In the genomic region with DNA sequence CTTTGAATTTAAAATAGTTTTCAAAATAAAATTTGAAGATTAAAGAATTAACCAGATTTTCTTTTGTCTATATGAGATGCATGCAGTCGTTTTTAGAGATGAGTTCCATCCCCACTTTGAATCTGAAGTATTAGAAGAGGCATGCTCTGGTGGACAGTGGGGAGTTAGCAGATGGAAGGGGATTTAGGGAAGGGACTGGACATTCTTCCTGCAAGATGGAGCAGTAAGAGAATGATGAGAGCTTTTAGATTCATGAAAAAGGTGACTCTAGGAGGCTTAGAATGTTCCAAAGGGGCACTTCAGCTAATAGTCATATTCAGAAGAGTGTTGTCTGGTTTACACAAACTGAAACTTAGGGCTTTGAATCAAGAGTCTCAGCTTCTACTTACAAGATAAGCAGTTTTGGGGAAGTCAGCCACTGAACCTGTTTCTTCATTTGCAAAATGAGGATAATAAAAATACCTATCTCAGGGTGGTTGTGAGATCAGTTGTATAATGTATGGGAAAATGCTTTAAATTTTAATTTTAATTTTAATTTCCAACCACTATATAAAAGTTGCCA, we compare ENCODE assay signal across 11 cellular contexts. TPM values are rescaled to one million over a fixed set of nuclear protein-coding genes. Genes with fewer than 3 reads are reported as not detected.
DNase-seq lines count a peak whose midpoint lies in the region; ATAC-seq, FAIRE-seq and TF ChIP-seq lines count a peak whose summit lies in the region.
"Had no signal": no experiment of that assay in that cellular context is flagged by ENCODE, and none has a peak within 500 bp of the region (broad histone marks: within the 10 kb centered on the region; RNA-seq: fewer than 3 reads in every experiment).

No MANE protein-coding gene starts in this region.

- 71% methylated on average over 1 of the region's 1 CpG for WGBS in HepG2 (ENCODE audit: low lambda C conversion rate)
- 26% methylated on average over 1 of the region's 1 CpG for WGBS in right lobe of liver (ENCODE audit: insufficient coverage, low coverage, low lambda C conversion rate, missing lambda C conversion rate)
- WGBS in thyroid gland, 2 donors: 19 to 22% methylated on average over 1 of the region's 1 CpG
- 43 to 50% methylated on average over 1 of the region's 1 CpG for WGBS in aorta, 2 donors

- H4K20me1 ChIP-seq in HepG2 (ENCODE audit: insufficient read depth, low read length): peaks cover 39% of the 10 kb centered on the region

- H3K36me3 Mint-ChIP-seq in chondrocyte (ENCODE audit: low read depth): peaks cover 2% of the 10 kb centered on the region

- in situ Hi-C loops in HepG2 (cut with HindIII; ENCODE audit: extremely low pct_ligation_motif_present, low pct_unique_long_range_greater_than_20kb): no loop called here

- peaks cover 81% of the 10 kb centered on the region for H3K79me2 ChIP-seq in HepG2 (ENCODE audit: insufficient read depth, low read length)

- ATAC-seq in HepG2 (no peak), right lobe of liver (no peak), aorta (ENCODE audit: low FRiP score) (no peak), GM18907 (IDR thresholded peaks at IDR 0.05; ENCODE audit: unreplicated experiment) (no peak)

- no peak overlapping the region for H2AFZ ChIP-seq in HepG2 (ENCODE audit: low read length)

- no peak overlapping the region for H3K4me3 Mint-ChIP-seq in chondrocyte (ENCODE audit: unreplicated experiment)

- TF ChIP-seq CTCF in HepG2 (CRISPR knock-in tag; IDR thresholded peaks at IDR 0.05) (no peak), right lobe of liver (IDR thresholded peaks at IDR 0.05) (no peak), chondrocyte (IDR thresholded peaks at IDR 0.05) (no peak), thyroid gland (IDR thresholded peaks at IDR 0.05) (no peak)

- POLR2A ChIA-PET in HepG2 (lab: Yijun Ruan, JAX): interaction anchor here (1.7 kb wide), 1 partner anchor 120 kb away, joined by 4 read pairs; no protein-coding TSS in a partner anchor

- no peak overlapping the region for H3K27ac ChIP-seq in HepG2 (ENCODE audit: extremely low read length, insufficient read depth, low read length)
- no peak overlapping the region for H3K27ac ChIP-seq in right lobe of liver
- peak overlapping the region in 2 of 3 donors; percentile 25 to 100 for H3K27ac ChIP-seq in thyroid gland
- no peak overlapping the region for H3K27ac ChIP-seq in aorta (ENCODE audit: low read depth in 1 of 2, low read length in 2 of 2)

- H3K4me3 ChIP-seq in HepG2 (replicated peaks in 1 of 3; ENCODE audit: insufficient read depth in 1 of 3, low read depth in 2 of 3, low read length in 3 of 3): no peak overlapping the region
- H3K4me3 ChIP-seq in right lobe of liver: no peak overlapping the region
- no peak overlapping the region for H3K4me3 ChIP-seq in thyroid gland (replicated peaks in 1 of 3)
- H3K4me3 ChIP-seq in aorta (ENCODE audit: low read length in 2 of 2): no peak overlapping the region

- H3K27me3 ChIP-seq in HepG2 (ENCODE audit: control insufficient read depth in 1 of 2, insufficient read depth in 2 of 2, low read length in 2 of 2) (no peaks in the 10 kb centered on the region; a peak in 1 of 5 replicates), right lobe of liver (no peaks in the 10 kb centered on the region), thyroid gland (no peaks in the 10 kb centered on the region), aorta (ENCODE audit: control insufficient read depth in 1 of 2, insufficient read depth in 2 of 2, low read length in 1 of 2) (no peaks in the 10 kb centered on the region)

- H3K9me3 ChIP-seq in HepG2 (ENCODE audit: low read length) (no peaks in the 10 kb centered on the region), right lobe of liver (no peaks in the 10 kb centered on the region), thyroid gland (no peaks in the 10 kb centered on the region), aorta (ENCODE audit: control insufficient read depth, low read length) (no peaks in the 10 kb centered on the region)

- TF ChIP-seq RAD21 in HepG2 (CRISPR knock-in tag; IDR thresholded peaks at IDR 0.05): no peak

- H3K4me2 ChIP-seq in HepG2 (ENCODE audit: low read depth, low read length): peak overlapping the region; percentile 56; the same call in 1 of the 2 replicates

- TF ChIP-seq POLR2A in HepG2 (IDR thresholded peaks at IDR 0.05; ENCODE audit: insufficient read depth in 1 of 2, low read depth in 2 of 2, low read length in 2 of 2) (no peak), right lobe of liver (IDR thresholded peaks at IDR 0.05) (no peak), thyroid gland (IDR thresholded peaks at IDR 0.05) (no peak)

- no peak for FAIRE-seq in HepG2 (lab: Jason Lieb, UNC)

- H3K27ac Mint-ChIP-seq in chondrocyte (ENCODE audit: unreplicated experiment): peak overlapping the region; percentile 62

- peaks cover 73% of the 10 kb centered on the region for H3K4me1 Mint-ChIP-seq in chondrocyte (ENCODE audit: low read depth)

- CTCF ChIA-PET in HepG2 (lab: Yijun Ruan, JAX; ENCODE audit: low intra/inter-chr PET ratio, low total read pairs): no interaction called here

- intact Hi-C loops in HepG2 (cut with micrococcal nuclease; ENCODE audit: unreplicated experiment) (no loop called here), right lobe of liver (cut with DNase I) (no loop called here), thyroid gland (cut with DNase I) (no loop called here), aorta (cut with DNase I) (loop anchor here (5.0 kb wide), 2 partner anchors 34 to 129 kb away; a partner anchor contains a TSS)

- H3K4me1 ChIP-seq in HepG2 (ENCODE audit: insufficient read depth, low read length) (peaks cover 60% of the 10 kb centered on the region), right lobe of liver (peaks cover 0 to 31% (median 2%) of the 10 kb centered on the region in 4 donors), thyroid gland (peaks cover 48 to 63% of the 10 kb centered on the region in 2 donors), aorta (ENCODE audit: control insufficient read depth in 1 of 2, insufficient read depth in 2 of 2, low read length in 2 of 2) (peaks cover 2 to 4% of the 10 kb centered on the region in 2 donors)

- no peak for DNase-seq in HepG2 (ENCODE audit: low spot score)
- DNase-seq in right lobe of liver: no peak
- DNase-seq in NOMO-1 treated with DMSO at 0.1 percent for 48 hours (lab: John Stamatoyannopoulos, UW; ENCODE audit: unreplicated experiment): peak; percentile 36
- no peak for DNase-seq in chondrocyte (ENCODE audit: low spot score)
- DNase-seq in thyroid gland: no peak
- DNase-seq in NCI-H1694 treated with DMSO at 0.1 percent for 48 hours (lab: John Stamatoyannopoulos, UW): no peak
- DNase-seq in aorta: no peak
- DNase-seq: Calu3, foreskin fibroblast, NCI-H187 had no signal

- no peaks in the 10 kb centered on the region for H3K27me3 Mint-ChIP-seq in chondrocyte (ENCODE audit: low read depth)

- no peak overlapping the region for H3K9ac ChIP-seq in HepG2 (ENCODE audit: insufficient read depth, low read depth, low read length)

- H3K9me3 Mint-ChIP-seq in chondrocyte (ENCODE audit: low read depth): no peaks in the 10 kb centered on the region

- TF ChIP-seq EP300 in HepG2 (IDR thresholded peaks at IDR 0.05; ENCODE audit: low read depth in 2 of 2, low read length in 2 of 2) (no peak), HepG2 (CRISPR knock-in tag; IDR thresholded peaks at IDR 0.05; ENCODE audit: borderline replicate concordance) (no peak)

- BruUV-seq in HepG2 (replicated peaks; lab: Mats Ljungman, UMichigan): no TSS peak

- H3K36me3 ChIP-seq in HepG2 (replicated peaks in 1 of 2; ENCODE audit: control insufficient read depth in 1 of 2, insufficient read depth in 2 of 2, low read length in 2 of 2) (no peaks in the 10 kb centered on the region; a peak in 1 of 5 replicates), right lobe of liver (no peaks in the 10 kb centered on the region), thyroid gland (no peaks in the 10 kb centered on the region), aorta (ENCODE audit: control insufficient read depth in 1 of 2, insufficient read depth in 2 of 2, low read length in 1 of 2) (no peaks in the 10 kb centered on the region)

RNA-seq across cellular contexts. Expression of a gene that starts 3.7 kb away (rescaled TPM):
- total RNA-seq in HepG2 (2016; rRNA removed; fragmentation: Illumina TruSeq; extraction: Trizol) (22.6 and 27.7 TPM in 2 replicates), right lobe of liver (10 to 100 TPM; 10.6 to 16.8 (median 14.9) TPM), chondrocyte (48.5 to 49.9 TPM (median 49.3 TPM) in 3 replicates), thyroid gland (10 to 100 TPM; 44.5 to 72.0 (median 55.9) TPM), aorta (10 to 100 TPM; 33.8 to 63.8 TPM)
- total RNA-seq in HepG2 (2016; cell fraction: cytosol; rRNA removed; fragmentation: Illumina TruSeq; extraction: Trizol; ENCODE audit: low read depth): 4.0 and 4.8 TPM in 2 replicates
- 22.2 and 25.8 TPM in 2 replicates for total RNA-seq in HepG2 (2016; cell fraction: insoluble cytoplasmic fraction; rRNA removed; fragmentation: Illumina TruSeq; extraction: Trizol)
- 13.8 and 17.4 TPM in 2 replicates for total RNA-seq in HepG2 (2016; cell fraction: membrane; rRNA removed; fragmentation: Illumina TruSeq; extraction: Trizol)
- 23.2 and 24.3 TPM in 2 replicates for total RNA-seq in HepG2 (2016; cell fraction: nucleus; rRNA removed; fragmentation: Illumina TruSeq; extraction: Trizol)
- polyA plus RNA-seq in HepG2 (2011; rRNA removed) (17.4 and 18.8 TPM in 2 replicates), aorta (10 to 100 TPM; 14.0 to 20.9 TPM)
- polyA plus RNA-seq in HepG2 (2011; cell fraction: cytosol; rRNA removed): 5.2 and 7.9 TPM in 2 replicates
- polyA plus RNA-seq in HepG2 (2011; cell fraction: nucleus; rRNA removed): 18.2 and 21.1 TPM in 2 replicates
- polyA plus RNA-seq in HepG2 (2012): 13.1 and 13.2 TPM in 2 replicates
- polyA plus RNA-seq in HepG2 (2016; cell fraction: cytosol; fragmentation: Illumina TruSeq; extraction: Trizol; ENCODE audit: low read depth): 1.8 and 2.7 TPM in 2 replicates
- 17.4 and 17.9 TPM in 2 replicates for polyA plus RNA-seq in HepG2 (2016; cell fraction: insoluble cytoplasmic fraction; fragmentation: Illumina TruSeq; extraction: Trizol; ENCODE audit: low read depth)
- 4.9 and 6.5 TPM in 2 replicates for polyA plus RNA-seq in HepG2 (2016; cell fraction: membrane; fragmentation: Illumina TruSeq; extraction: Trizol; ENCODE audit: low read depth)
- polyA plus RNA-seq in HepG2 (2016; cell fraction: nucleus; fragmentation: Illumina TruSeq; extraction: Trizol; ENCODE audit: insufficient read depth, low read depth): 40.9 and 42.8 TPM in 2 replicates
- 29.5 and 31.2 TPM in 2 replicates for polyA minus RNA-seq in HepG2 (2011; rRNA and poly(A)+ RNA removed; ENCODE audit: low replicate concordance)
- polyA minus RNA-seq in HepG2 (2011; cell fraction: cytosol; rRNA and poly(A)+ RNA removed): 12.6 and 12.7 TPM in 2 replicates
- polyA minus RNA-seq in HepG2 (2011; cell fraction: nucleus; rRNA and poly(A)+ RNA removed): 35.3 and 43.6 TPM in 2 replicates

RNA-seq across cellular contexts. Expression of a gene that starts 4.7 kb away (rescaled TPM):
- 3.0 and 3.5 TPM in 2 replicates for total RNA-seq in HepG2 (2016; rRNA removed; fragmentation: Illumina TruSeq; extraction: Trizol)
- total RNA-seq in HepG2 (2016; cell fraction: cytosol; rRNA removed; fragmentation: Illumina TruSeq; extraction: Trizol; ENCODE audit: low read depth): 0.81 and 2.1 TPM in 2 replicates
- 3.5 TPM in 2 replicates for total RNA-seq in HepG2 (2016; cell fraction: insoluble cytoplasmic fraction; rRNA removed; fragmentation: Illumina TruSeq; extraction: Trizol)
- 2.3 TPM in 2 replicates for total RNA-seq in HepG2 (2016; cell fraction: membrane; rRNA removed; fragmentation: Illumina TruSeq; extraction: Trizol)
- total RNA-seq in HepG2 (2016; cell fraction: nucleus; rRNA removed; fragmentation: Illumina TruSeq; extraction: Trizol): 3.4 and 4.6 TPM in 2 replicates
- 7.6 TPM in 2 replicates for polyA plus RNA-seq in HepG2 (2011; rRNA removed)
- polyA plus RNA-seq in HepG2 (2011; cell fraction: cytosol; rRNA removed): 2.7 and 3.0 TPM in 2 replicates
- 9.2 and 10.1 TPM in 2 replicates for polyA plus RNA-seq in HepG2 (2011; cell fraction: nucleus; rRNA removed)
- 3.9 and 4.1 TPM in 2 replicates for polyA plus RNA-seq in HepG2 (2012)
- 0.99 and 1.2 TPM in 2 replicates for polyA plus RNA-seq in HepG2 (2016; cell fraction: cytosol; fragmentation: Illumina TruSeq; extraction: Trizol; ENCODE audit: low read depth)
- 1.5 and 2.9 TPM in 2 replicates for polyA plus RNA-seq in HepG2 (2016; cell fraction: insoluble cytoplasmic fraction; fragmentation: Illumina TruSeq; extraction: Trizol; ENCODE audit: low read depth)
- 0.98 and 1.2 TPM in 2 replicates for polyA plus RNA-seq in HepG2 (2016; cell fraction: membrane; fragmentation: Illumina TruSeq; extraction: Trizol; ENCODE audit: low read depth)
- polyA plus RNA-seq in HepG2 (2016; cell fraction: nucleus; fragmentation: Illumina TruSeq; extraction: Trizol; ENCODE audit: insufficient read depth, low read depth): 5.7 and 6.7 TPM in 2 replicates
- 11.5 and 37.3 TPM in 2 replicates for polyA minus RNA-seq in HepG2 (2011; rRNA and poly(A)+ RNA removed; ENCODE audit: low replicate concordance)
- 4.8 and 5.0 TPM in 2 replicates for polyA minus RNA-seq in HepG2 (2011; cell fraction: cytosol; rRNA and poly(A)+ RNA removed)
- polyA minus RNA-seq in HepG2 (2011; cell fraction: nucleus; rRNA and poly(A)+ RNA removed): 12.1 and 14.7 TPM in 2 replicates
- total RNA-seq in right lobe of liver: 1 to 10 TPM; 5.5 to 6.2 (median 5.7) TPM
- 9.3 to 12.1 TPM (median 9.7 TPM) in 3 replicates for total RNA-seq in chondrocyte
- 10 to 100 TPM; 15.9 to 23.0 (median 17.7) TPM for total RNA-seq in thyroid gland
- total RNA-seq in aorta: 10 to 100 TPM; 17.2 to 25.4 TPM
- 1 to 10 TPM in 1 of 2 donors, under 1 TPM in 1; 0.38 to 7.2 TPM for polyA plus RNA-seq in aorta

RNA-seq across cellular contexts. Expression of a gene that starts 32.2 kb away (rescaled TPM):
- 0.27 and 0.28 TPM in 2 replicates for total RNA-seq in HepG2 (2016; rRNA removed; fragmentation: Illumina TruSeq; extraction: Trizol)
- not detected in 2 replicates for total RNA-seq in HepG2 (2016; cell fraction: cytosol; rRNA removed; fragmentation: Illumina TruSeq; extraction: Trizol; ENCODE audit: low read depth)
- total RNA-seq in HepG2 (2016; cell fraction: insoluble cytoplasmic fraction; rRNA removed; fragmentation: Illumina TruSeq; extraction: Trizol): 0.17 and 0.37 TPM in 2 replicates
- 0.21 TPM in 1 of 2 replicates, not detected in the other for total RNA-seq in HepG2 (2016; cell fraction: membrane; rRNA removed; fragmentation: Illumina TruSeq; extraction: Trizol)
- total RNA-seq in HepG2 (2016; cell fraction: nucleus; rRNA removed; fragmentation: Illumina TruSeq; extraction: Trizol): 0.22 and 0.47 TPM in 2 replicates
- polyA plus RNA-seq in HepG2 (2011; rRNA removed): 0.15 and 0.16 TPM in 2 replicates
- polyA plus RNA-seq in HepG2 (2011; cell fraction: cytosol; rRNA removed): 0.12 and 0.15 TPM in 2 replicates
- 0.24 and 0.27 TPM in 2 replicates for polyA plus RNA-seq in HepG2 (2011; cell fraction: nucleus; rRNA removed)
- 0.24 and 0.32 TPM in 2 replicates for polyA plus RNA-seq in HepG2 (2012)
- not detected in 2 replicates for polyA plus RNA-seq in HepG2 (2016; cell fraction: cytosol; fragmentation: Illumina TruSeq; extraction: Trizol; ENCODE audit: low read depth)
- 0.26 TPM in 1 of 2 replicates, not detected in the other for polyA plus RNA-seq in HepG2 (2016; cell fraction: insoluble cytoplasmic fraction; fragmentation: Illumina TruSeq; extraction: Trizol; ENCODE audit: low read depth)
- polyA plus RNA-seq in HepG2 (2016; cell fraction: membrane; fragmentation: Illumina TruSeq; extraction: Trizol; ENCODE audit: low read depth): not detected in 2 replicates
- 0.22 TPM in 1 of 2 replicates, not detected in the other for polyA plus RNA-seq in HepG2 (2016; cell fraction: nucleus; fragmentation: Illumina TruSeq; extraction: Trizol; ENCODE audit: insufficient read depth, low read depth)
- 0.26 and 8.0 TPM in 2 replicates for polyA minus RNA-seq in HepG2 (2011; rRNA and poly(A)+ RNA removed; ENCODE audit: low replicate concordance)
- 0.18 and 0.30 TPM in 2 replicates for polyA minus RNA-seq in HepG2 (2011; cell fraction: cytosol; rRNA and poly(A)+ RNA removed)
- polyA minus RNA-seq in HepG2 (2011; cell fraction: nucleus; rRNA and poly(A)+ RNA removed): 0.39 and 0.87 TPM in 2 replicates
- 1 to 10 TPM; 1.2 to 9.7 (median 5.0) TPM for total RNA-seq in right lobe of liver
- total RNA-seq in chondrocyte: 1.2 to 3.2 TPM (median 1.7 TPM) in 3 replicates
- total RNA-seq in thyroid gland: 10 to 100 TPM in 1 of 4 donors, 1 to 10 TPM in 3; 6.0 to 11.0 (median 8.4) TPM
- total RNA-seq in aorta: 10 to 100 TPM; 28.9 to 41.4 TPM
- 10 to 100 TPM in 1 of 2 donors, 1 to 10 TPM in 1; 6.6 to 17.0 TPM for polyA plus RNA-seq in aorta

RNA-seq across cellular contexts. Expression of a gene that starts 41.5 kb away (rescaled TPM):
- total RNA-seq in HepG2 (2016; rRNA removed; fragmentation: Illumina TruSeq; extraction: Trizol): 0.11 TPM in 1 of 2 replicates, not detected in the other
- total RNA-seq in HepG2 (2016; cell fraction: cytosol; rRNA removed; fragmentation: Illumina TruSeq; extraction: Trizol; ENCODE audit: low read depth): 0.20 and 0.44 TPM in 2 replicates
- 0.19 and 0.21 TPM in 2 replicates for total RNA-seq in HepG2 (2016; cell fraction: insoluble cytoplasmic fraction; rRNA removed; fragmentation: Illumina TruSeq; extraction: Trizol)
- total RNA-seq in HepG2 (2016; cell fraction: membrane; rRNA removed; fragmentation: Illumina TruSeq; extraction: Trizol): 0.31 and 0.34 TPM in 2 replicates
- total RNA-seq in HepG2 (2016; cell fraction: nucleus; rRNA removed; fragmentation: Illumina TruSeq; extraction: Trizol): not detected in 2 replicates
- 0.14 and 0.17 TPM in 2 replicates for polyA plus RNA-seq in HepG2 (2011; rRNA removed)
- 0.07 TPM in 1 of 2 replicates, not detected in the other for polyA plus RNA-seq in HepG2 (2011; cell fraction: cytosol; rRNA removed)
- 0.17 TPM in 1 of 2 replicates, not detected in the other for polyA plus RNA-seq in HepG2 (2011; cell fraction: nucleus; rRNA removed)
- not detected in 2 replicates for polyA plus RNA-seq in HepG2 (2012)
- 0.23 TPM in 1 of 2 replicates, not detected in the other for polyA plus RNA-seq in HepG2 (2016; cell fraction: cytosol; fragmentation: Illumina TruSeq; extraction: Trizol; ENCODE audit: low read depth)
- 0.22 TPM in 1 of 2 replicates, not detected in the other for polyA plus RNA-seq in HepG2 (2016; cell fraction: insoluble cytoplasmic fraction; fragmentation: Illumina TruSeq; extraction: Trizol; ENCODE audit: low read depth)
- 0.30 TPM in 1 of 2 replicates, not detected in the other for polyA plus RNA-seq in HepG2 (2016; cell fraction: membrane; fragmentation: Illumina TruSeq; extraction: Trizol; ENCODE audit: low read depth)
- not detected in 2 replicates for polyA plus RNA-seq in HepG2 (2016; cell fraction: nucleus; fragmentation: Illumina TruSeq; extraction: Trizol; ENCODE audit: insufficient read depth, low read depth)
- polyA minus RNA-seq in HepG2 (2011; rRNA and poly(A)+ RNA removed; ENCODE audit: low replicate concordance): 0.16 and 0.35 TPM in 2 replicates
- polyA minus RNA-seq in HepG2 (2011; cell fraction: cytosol; rRNA and poly(A)+ RNA removed): not detected in 2 replicates
- polyA minus RNA-seq in HepG2 (2011; cell fraction: nucleus; rRNA and poly(A)+ RNA removed): not detected in 2 replicates
- under 1 TPM in 2 of 6 experiments, not detected in 4; 0.16 to 0.40 TPM for total RNA-seq in right lobe of liver
- total RNA-seq in chondrocyte: 0.72 to 1.1 TPM (median 1.0 TPM) in 3 replicates
- under 1 TPM in 3 of 4 donors, not detected in 1; 0.54 to 0.67 (median 0.63) TPM for total RNA-seq in thyroid gland
- 1 to 10 TPM in 1 of 2 donors, under 1 TPM in 1; 0.42 to 1.0 TPM for total RNA-seq in aorta
- polyA plus RNA-seq in aorta: 1 to 10 TPM; 1.4 to 1.9 TPM

RNA-seq across cellular contexts. Expression of a gene that starts 43.0 kb away (rescaled TPM):
- 1.5 and 2.1 TPM in 2 replicates for total RNA-seq in HepG2 (2016; rRNA removed; fragmentation: Illumina TruSeq; extraction: Trizol)
- total RNA-seq in HepG2 (2016; cell fraction: cytosol; rRNA removed; fragmentation: Illumina TruSeq; extraction: Trizol; ENCODE audit: low read depth): 0.10 and 0.18 TPM in 2 replicates
- 1.4 and 1.9 TPM in 2 replicates for total RNA-seq in HepG2 (2016; cell fraction: insoluble cytoplasmic fraction; rRNA removed; fragmentation: Illumina TruSeq; extraction: Trizol)
- 0.86 and 0.99 TPM in 2 replicates for total RNA-seq in HepG2 (2016; cell fraction: membrane; rRNA removed; fragmentation: Illumina TruSeq; extraction: Trizol)
- total RNA-seq in HepG2 (2016; cell fraction: nucleus; rRNA removed; fragmentation: Illumina TruSeq; extraction: Trizol): 2.1 TPM in 2 replicates
- 0.13 and 0.18 TPM in 2 replicates for polyA plus RNA-seq in HepG2 (2011; rRNA removed)
- 0.08 and 0.12 TPM in 2 replicates for polyA plus RNA-seq in HepG2 (2011; cell fraction: cytosol; rRNA removed)
- 0.05 and 0.12 TPM in 2 replicates for polyA plus RNA-seq in HepG2 (2011; cell fraction: nucleus; rRNA removed)
- 0.13 and 0.47 TPM in 2 replicates for polyA plus RNA-seq in HepG2 (2012)
- 0.11 TPM in 2 replicates for polyA plus RNA-seq in HepG2 (2016; cell fraction: cytosol; fragmentation: Illumina TruSeq; extraction: Trizol; ENCODE audit: low read depth)
- polyA plus RNA-seq in HepG2 (2016; cell fraction: insoluble cytoplasmic fraction; fragmentation: Illumina TruSeq; extraction: Trizol; ENCODE audit: low read depth): 1.3 and 1.5 TPM in 2 replicates
- polyA plus RNA-seq in HepG2 (2016; cell fraction: membrane; fragmentation: Illumina TruSeq; extraction: Trizol; ENCODE audit: low read depth): 0.46 and 0.49 TPM in 2 replicates
- 1.1 and 1.2 TPM in 2 replicates for polyA plus RNA-seq in HepG2 (2016; cell fraction: nucleus; fragmentation: Illumina TruSeq; extraction: Trizol; ENCODE audit: insufficient read depth, low read depth)
- polyA minus RNA-seq in HepG2 (2011; rRNA and poly(A)+ RNA removed; ENCODE audit: low replicate concordance): 0.12 and 0.82 TPM in 2 replicates
- 0.30 and 0.35 TPM in 2 replicates for polyA minus RNA-seq in HepG2 (2011; cell fraction: cytosol; rRNA and poly(A)+ RNA removed)
- polyA minus RNA-seq in HepG2 (2011; cell fraction: nucleus; rRNA and poly(A)+ RNA removed): 0.90 and 1.6 TPM in 2 replicates
- 1 to 10 TPM in 1 of 6 experiments, under 1 TPM in 5; 0.12 to 1.0 (median 0.30) TPM for total RNA-seq in right lobe of liver
- total RNA-seq in chondrocyte: 4.2 to 9.0 TPM (median 4.3 TPM) in 3 replicates
- total RNA-seq in thyroid gland: 1 to 10 TPM in 3 of 4 donors, under 1 TPM in 1; 0.92 to 1.3 (median 1.0) TPM
- 1 to 10 TPM; 2.8 to 2.9 TPM for total RNA-seq in aorta
- 1 to 10 TPM; 1.1 to 1.4 TPM for polyA plus RNA-seq in aorta

Comparison
In these comparisons a context has a peak if more than half of its experiments do, and no peak if none do; other contexts are left out.
1. H3K27ac ChIP-seq: peak in thyroid gland (2 of 3); none in HepG2 (single experiment), right lobe of liver (0 of 3) and aorta (0 of 2).
2. intact Hi-C loops: an anchor here in aorta (5.0 kb wide); none called in HepG2, right lobe of liver and thyroid gland.